Comparison of ENCODE assay signal across 8 cellular contexts in genomic region chr4:46329118-46329976, GRCh38.
DNase-seq lines count a peak whose midpoint lies in the region; ATAC-seq and TF ChIP-seq lines count a peak whose summit lies in the region.

No MANE protein-coding gene starts in this region.

- no peak for TF ChIP-seq POLR2A in suprapubic skin (IDR thresholded peaks at IDR 0.05)

- TF ChIP-seq CTCF in heart right ventricle (IDR thresholded peaks at IDR 0.05) (peak in 8 of 9 donors; percentile 7 to 50 (median 35)), suprapubic skin (IDR thresholded peaks at IDR 0.05) (peak in 1 of 2 donors; percentile 32)

- intact Hi-C loops in heart right ventricle (cut with DNase I) (no loop called here), left ventricle myocardium superior (cut with micrococcal nuclease) (no loop called here)
- intact Hi-C loops in activated CD4-positive, alpha-beta memory T cell treated with anti-CD3 and anti-CD28 coated beads for 36 hours (cut with micrococcal nuclease), result no loop called here

- H3K27ac Mint-ChIP-seq in activated CD4-positive, alpha-beta memory T cell treated with anti-CD3 and anti-CD28 coated beads for 36 hours, result no peak overlapping the region

- no peaks in the 10 kb centered on the region for H3K9me3 Mint-ChIP-seq in activated CD4-positive, alpha-beta memory T cell treated with anti-CD3 and anti-CD28 coated beads for 36 hours

- H3K27ac ChIP-seq in heart right ventricle (no peak overlapping the region), suprapubic skin (no peak overlapping the region)

- H3K9me3 ChIP-seq in heart right ventricle (no peaks in the 10 kb centered on the region), suprapubic skin (no peaks in the 10 kb centered on the region)

- H3K27me3 ChIP-seq in heart right ventricle (no peaks in the 10 kb centered on the region), suprapubic skin (no peaks in the 10 kb centered on the region)

- WGBS in heart right ventricle, 2 donors, result 2% methylated on average over 2 of the region's 2 CpGs
- 19% methylated on average over 2 of the region's 2 CpGs for WGBS in suprapubic skin

- H3K4me1 ChIP-seq in heart right ventricle (no peaks in the 10 kb centered on the region), suprapubic skin (no peaks in the 10 kb centered on the region)

- POLR2A ChIA-PET in activated CD4-positive, alpha-beta memory T cell treated with anti-CD3 and anti-CD28 coated beads for 36 hours (lab: Charles Lee), result no interaction called here

- H3K36me3 ChIP-seq in heart right ventricle, result no peaks in the 10 kb centered on the region
- H3K36me3 ChIP-seq in suprapubic skin, result no peaks in the 10 kb centered on the region

- H3K36me3 Mint-ChIP-seq in activated CD4-positive, alpha-beta memory T cell treated with anti-CD3 and anti-CD28 coated beads for 36 hours, result no peaks in the 10 kb centered on the region

- CTCF ChIA-PET in activated CD4-positive, alpha-beta memory T cell treated with anti-CD3 and anti-CD28 coated beads for 36 hours (lab: Charles Lee), result no interaction called here

- no peaks in the 10 kb centered on the region for H3K27me3 Mint-ChIP-seq in activated CD4-positive, alpha-beta memory T cell treated with anti-CD3 and anti-CD28 coated beads for 36 hours

- no peak for TF ChIP-seq EP300 in suprapubic skin (IDR thresholded peaks at IDR 0.05)

- H3K4me1 Mint-ChIP-seq in activated CD4-positive, alpha-beta memory T cell treated with anti-CD3 and anti-CD28 coated beads for 36 hours (ENCODE audit: low read depth), result no peaks in the 10 kb centered on the region

- no peak overlapping the region for H3K4me3 Mint-ChIP-seq in activated CD4-positive, alpha-beta memory T cell treated with anti-CD3 and anti-CD28 coated beads for 36 hours

- peak in 1 of 2 donors; percentile 11 for DNase-seq in heart right ventricle
- no peak for DNase-seq in left ventricle myocardium superior
- peak; percentile 60 for DNase-seq in NAMALWA (ENCODE audit: low spot score)
- peak in 35 of 56 donors; percentile 0 to 64 (median 15) for DNase-seq in amygdala (lab: John Stamatoyannopoulos, UW)
- DNase-seq in medulla oblongata (ENCODE audit: extremely low spot score), result peak; percentile 84
- DNase-seq in activated CD4-positive, alpha-beta memory T cell treated with anti-CD3 and anti-CD28 coated beads for 36 hours, result no peak
- DNase-seq in suprapubic skin (ENCODE audit: low spot score in 2 of 2), result no peak

- ATAC-seq in heart right ventricle, result peak in 2 of 8 donors; percentile 18 to 49
- no peak for ATAC-seq in left ventricle myocardium superior
- no peak for ATAC-seq in GM21515 (IDR thresholded peaks at IDR 0.05; ENCODE audit: unreplicated experiment)

- H3K4me3 ChIP-seq in heart right ventricle, result no peak overlapping the region
- H3K4me3 ChIP-seq in suprapubic skin, result no peak overlapping the region

Comparison
In these comparisons a context has a peak if more than half of its experiments do, and no peak if none do; other contexts are left out.
1. DNase-seq: peak in NAMALWA (single experiment), amygdala (35 of 56) and medulla oblongata (single experiment); none in left ventricle myocardium superior (single experiment), activated CD4-positive, alpha-beta memory T cell treated with anti-CD3 and anti-CD28 coated beads for 36 hours (single experiment) and suprapubic skin (0 of 2).